ENCODE assay signal across 8 cellular contexts in the genomic region with DNA sequence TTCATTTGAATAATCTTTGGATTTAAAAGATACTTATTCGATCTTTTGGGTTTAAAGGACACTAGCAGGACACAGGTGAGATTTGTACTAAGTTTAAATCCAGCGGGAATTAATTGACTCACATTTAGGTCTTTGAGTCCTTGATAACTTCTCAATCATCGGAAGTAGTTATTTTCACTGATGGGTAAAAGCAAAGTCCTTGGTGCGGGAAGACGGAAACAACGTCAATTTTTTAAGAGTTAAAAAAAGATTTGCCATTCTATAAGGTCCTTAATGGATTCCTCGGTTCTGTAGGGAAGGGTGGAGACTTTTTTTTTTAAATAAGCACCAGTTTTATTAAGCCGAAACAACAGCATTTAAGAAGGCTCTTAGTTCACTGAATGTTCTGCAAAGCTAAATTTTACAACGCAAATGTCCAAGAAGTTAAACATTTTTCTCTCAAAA. TPM values are rescaled to one million over a fixed set of nuclear protein-coding genes. Genes with fewer than 3 reads are reported as not detected.
DNase-seq lines count a peak whose midpoint lies in the region; ATAC-seq and TF ChIP-seq lines count a peak whose summit lies in the region.

No MANE protein-coding gene starts in this region.

- no peak for DNase-seq in BJ (ENCODE audit: low read depth)
- no peak for DNase-seq in MG63
- DNase-seq in effector memory CD4-positive, alpha-beta T cell, result no peak
- no peak for DNase-seq in sigmoid colon
- no peak for DNase-seq in midbrain (lab: John Stamatoyannopoulos, UW)

- POLR2A ChIA-PET in BJ (lab: Charles Lee), result interaction anchor here (0.6 to 1.0 kb wide), 5 partner anchors 31 to 387 kb away, joined by 3 to 8 read pairs (median 3); no protein-coding TSS in a partner anchor

- WGBS in sigmoid colon, 2 donors, result 13 to 37% methylated on average over 9 of the region's 9 CpGs

- TF ChIP-seq EP300 in sigmoid colon (IDR thresholded peaks at IDR 0.05), result no peak

- intact Hi-C loops in sigmoid colon (cut with DNase I), result loop anchor here (5.0 to 10.0 kb wide), 3 partner anchors 107 to 677 kb away; a partner anchor contains a TSS

- ATAC-seq in GM21367 (IDR thresholded peaks at IDR 0.05; ENCODE audit: unreplicated experiment), result peak; percentile 2
- ATAC-seq in GM21825 (IDR thresholded peaks at IDR 0.05; ENCODE audit: unreplicated experiment), result no peak
- no peak for ATAC-seq in GM21528 (IDR thresholded peaks at IDR 0.05; ENCODE audit: low FRiP score, unreplicated experiment)

- peak overlapping the region; percentile 78 for H3K27ac ChIP-seq in effector memory CD4-positive, alpha-beta T cell (ENCODE audit: insufficient read depth, low read length, poor library complexity, severe bottlenecking)
- peak overlapping the region; percentile 49 to 92 (median 90) for H3K27ac ChIP-seq in sigmoid colon

- no peaks in the 10 kb centered on the region; the same call in 1 of the 2 replicates for H3K36me3 ChIP-seq in BJ (ENCODE audit: control insufficient read depth, insufficient read depth, low read length)
- H3K36me3 ChIP-seq in MG63, result peaks cover 25% of the 10 kb centered on the region
- H3K36me3 ChIP-seq in effector memory CD4-positive, alpha-beta T cell (ENCODE audit: control insufficient read depth, insufficient read depth, low read length), result peaks cover 13% of the 10 kb centered on the region
- H3K36me3 ChIP-seq in sigmoid colon, result peaks cover 0 to 4% (median 0%) of the 10 kb centered on the region in 4 donors

- H3K9me3 ChIP-seq in MG63 (no peaks in the 10 kb centered on the region), sigmoid colon (no peaks in the 10 kb centered on the region)
- no peaks in the 10 kb centered on the region for H3K9me3 ChIP-seq in effector memory CD4-positive, alpha-beta T cell (ENCODE audit: control insufficient read depth, low read length)

- H3K4me1 ChIP-seq in effector memory CD4-positive, alpha-beta T cell (ENCODE audit: control insufficient read depth, insufficient read depth, low read length, poor library complexity, severe bottlenecking), result peaks cover 30% of the 10 kb centered on the region
- H3K4me1 ChIP-seq in sigmoid colon, result no peaks in the 10 kb centered on the region

- TF ChIP-seq POLR2A in sigmoid colon (IDR thresholded peaks at IDR 0.05), result no peak

- H3K27me3 ChIP-seq in BJ (ENCODE audit: control insufficient read depth, insufficient read depth, low read length) (no peaks in the 10 kb centered on the region), MG63 (no peaks in the 10 kb centered on the region), sigmoid colon (peaks cover 0 to 3% (median 0%) of the 10 kb centered on the region in 3 donors)
- H3K27me3 ChIP-seq in effector memory CD4-positive, alpha-beta T cell (replicated peaks; ENCODE audit: control insufficient read depth, insufficient read depth, low read length, poor library complexity, severe bottlenecking), result no peaks in the 10 kb centered on the region

- peak overlapping the region; percentile 87 for H3K4me3 ChIP-seq in BJ (ENCODE audit: low read depth, low read length)
- H3K4me3 ChIP-seq in MG63, result peak overlapping the region; percentile 96
- peak overlapping the region; percentile 46 for H3K4me3 ChIP-seq in effector memory CD4-positive, alpha-beta T cell (ENCODE audit: insufficient read depth, low read depth, low read length, poor library complexity, severe bottlenecking)
- peak overlapping the region in 2 of 4 donors; percentile 67 to 70 for H3K4me3 ChIP-seq in sigmoid colon

- TF ChIP-seq CTCF in BJ (IDR thresholded peaks at IDR 0.05; ENCODE audit: insufficient read depth, low read depth, low read length) (no peak), sigmoid colon (IDR thresholded peaks at IDR 0.05) (no peak)

- CTCF ChIA-PET in BJ (lab: Yijun Ruan, JAX), result interaction anchor here (1.2 to 1.9 kb wide), 2 partner anchors 98 to 510 kb away, joined by 3 to 6 read pairs; no protein-coding TSS in a partner anchor

RNA-seq across cellular contexts. Expression of a gene that starts 2.9 kb away (rescaled TPM):
- polyA plus RNA-seq in BJ (2011; rRNA removed), result 2,469 and 4,277 TPM in 2 replicates
- 611 and 889 TPM in 2 replicates for polyA minus RNA-seq in BJ (2011; rRNA and poly(A)+ RNA removed)
- total RNA-seq in MG63 (2014; rRNA removed; shearing (Covaris generic); ENCODE audit: low replicate concordance), result 1,177 and 1,592 TPM in 2 replicates
- total RNA-seq in sigmoid colon, result 1,000 to 10,000 TPM; 1,233 to 1,969 (median 1,534) TPM
- polyA plus RNA-seq in sigmoid colon, result over 10,000 TPM; 11,980 to 20,488 (median 18,152) TPM
